Comparison of ENCODE assay signal across 14 cellular contexts in genomic region chr9:90808890-90809685, GRCh38. TPM values are rescaled to one million over a fixed set of nuclear protein-coding genes. Genes with fewer than 3 reads are reported as not detected.
A peak's percentile ranks its signal among the peaks of the same experiment; 100 is the strongest.
DNase-seq lines count a peak whose midpoint lies in the region; ATAC-seq and TF ChIP-seq lines count a peak whose summit lies in the region.
"Had no signal": no experiment of that assay in that cellular context is flagged by ENCODE, and none has a peak within 500 bp of the region (broad histone marks: within the 10 kb centered on the region; RNA-seq: fewer than 3 reads in every experiment).

No MANE protein-coding gene starts in this region.

- POLR2A ChIA-PET in activated CD8-positive, alpha-beta T cell treated with anti-CD3 and anti-CD28 coated beads, Interleukin-2, amount 10 ng/mL, durations not matched to agents 7 days and 5 days (lab: Charles Lee): no interaction called here
- POLR2A ChIA-PET in activated CD8-positive, alpha-beta T cell treated with anti-CD3 and anti-CD28 coated beads for 36 hours (lab: Charles Lee): no interaction called here

- H4K20me1 ChIP-seq in Loucy (ENCODE audit: insufficient read depth, low read length, poor library complexity, severe bottlenecking): no peaks in the 10 kb centered on the region

- H3K27me3 ChIP-seq in Loucy (ENCODE audit: insufficient read depth, low read length, poor library complexity, severe bottlenecking) (no peaks in the 10 kb centered on the region), right cardiac atrium (ENCODE audit: control insufficient read depth, insufficient read depth) (no peaks in the 10 kb centered on the region), upper lobe of left lung (no peaks in the 10 kb centered on the region)

- WGBS in right cardiac atrium: 81% methylated on average over 8 of the region's 8 CpGs
- WGBS in upper lobe of left lung, 2 donors: 53 to 82% methylated on average over 8 of the region's 8 CpGs

- no peaks in the 10 kb centered on the region for H3K36me3 Mint-ChIP-seq in activated CD8-positive, alpha-beta T cell treated with anti-CD3 and anti-CD28 coated beads, Interleukin-2, amount 10 ng/mL, durations not matched to agents 7 days and 5 days (ENCODE audit: low read depth)
- no peaks in the 10 kb centered on the region for H3K36me3 Mint-ChIP-seq in activated CD8-positive, alpha-beta T cell treated with anti-CD3 and anti-CD28 coated beads for 36 hours (ENCODE audit: low read depth)
- no peaks in the 10 kb centered on the region for H3K36me3 Mint-ChIP-seq in activated naive CD4-positive, alpha-beta T cell treated with anti-CD3 and anti-CD28 coated beads, Interleukin-2, amount 50 U/mL, for 72 hours

- no peak for TF ChIP-seq EP300 in upper lobe of left lung (IDR thresholded peaks at IDR 0.05)

- no peaks in the 10 kb centered on the region for H3K9me2 ChIP-seq in Loucy (replicated peaks; ENCODE audit: low read depth, low read length)

- ATAC-seq in activated CD8-positive, alpha-beta T cell treated with anti-CD3 and anti-CD28 coated beads, Interleukin-2, amount 10 ng/mL, durations not matched to agents 7 days and 5 days: no peak
- no peak for ATAC-seq in activated CD8-positive, alpha-beta T cell treated with anti-CD3 and anti-CD28 coated beads for 36 hours
- ATAC-seq in right cardiac atrium (peak; percentile 43 to 60), upper lobe of left lung (ENCODE audit: low FRiP score in 2 of 2) (peak; percentile 56 to 73), GM21723 (IDR thresholded peaks at IDR 0.05; ENCODE audit: unreplicated experiment) (no peak)
- no peak for ATAC-seq in activated naive CD4-positive, alpha-beta T cell treated with anti-CD3 and anti-CD28 coated beads, Interleukin-2, amount 50 U/mL, for 72 hours
- ATAC-seq: A549, gastroesophageal sphincter had no signal

- H3K9me3 ChIP-seq in Loucy (ENCODE audit: insufficient read depth, low read depth, low read length) (no peaks in the 10 kb centered on the region), right cardiac atrium (ENCODE audit: control insufficient read depth, low read length) (no peaks in the 10 kb centered on the region), upper lobe of left lung (no peaks in the 10 kb centered on the region)
- H3K9me3 ChIP-seq: A549, gastroesophageal sphincter had no signal

- H3K4me1 ChIP-seq in Loucy (ENCODE audit: insufficient read depth, low read length, poor library complexity, severe bottlenecking) (peaks cover 93% of the 10 kb centered on the region), right cardiac atrium (ENCODE audit: control insufficient read depth, insufficient read depth, low read length) (no peaks in the 10 kb centered on the region), upper lobe of left lung (peaks cover 0 to 12% (median 0%) of the 10 kb centered on the region in 4 donors)
- H3K4me1 ChIP-seq: A549 had no signal

- H3K27me3 Mint-ChIP-seq in activated CD8-positive, alpha-beta T cell treated with anti-CD3 and anti-CD28 coated beads, Interleukin-2, amount 10 ng/mL, durations not matched to agents 7 days and 5 days (ENCODE audit: low read depth): peaks cover 45% of the 10 kb centered on the region
- peaks cover 32% of the 10 kb centered on the region for H3K27me3 Mint-ChIP-seq in activated CD8-positive, alpha-beta T cell treated with anti-CD3 and anti-CD28 coated beads for 36 hours

- peak overlapping the region; percentile 71 for H3K4me2 ChIP-seq in Loucy (ENCODE audit: low read depth, low read length, poor library complexity, severe bottlenecking)
- H3K4me2 ChIP-seq: A549 had no signal

- no peaks in the 10 kb centered on the region for H3K36me3 ChIP-seq in Loucy (ENCODE audit: insufficient read depth, low read length)
- H3K36me3 ChIP-seq in upper lobe of left lung: no peaks in the 10 kb centered on the region
- H3K36me3 ChIP-seq: gastroesophageal sphincter had no signal

- H3K27ac ChIP-seq in right cardiac atrium (ENCODE audit: low read length) (no peak overlapping the region), upper lobe of left lung (peak overlapping the region; percentile 35 to 62 (median 48))
- H3K27ac ChIP-seq: A549, gastroesophageal sphincter had no signal

- H3K9me3 Mint-ChIP-seq in activated CD8-positive, alpha-beta T cell treated with anti-CD3 and anti-CD28 coated beads, Interleukin-2, amount 10 ng/mL, durations not matched to agents 7 days and 5 days (ENCODE audit: insufficient read depth): no peaks in the 10 kb centered on the region
- no peaks in the 10 kb centered on the region for H3K9me3 Mint-ChIP-seq in activated CD8-positive, alpha-beta T cell treated with anti-CD3 and anti-CD28 coated beads for 36 hours
- H3K9me3 Mint-ChIP-seq in activated naive CD4-positive, alpha-beta T cell treated with anti-CD3 and anti-CD28 coated beads, Interleukin-2, amount 50 U/mL, for 72 hours: no peaks in the 10 kb centered on the region

- peak overlapping the region; percentile 92 for H3K9ac ChIP-seq in Loucy (ENCODE audit: low read depth, low read length, poor library complexity, severe bottlenecking)

- H3K27ac Mint-ChIP-seq in activated CD8-positive, alpha-beta T cell treated with anti-CD3 and anti-CD28 coated beads, Interleukin-2, amount 10 ng/mL, durations not matched to agents 7 days and 5 days: peak overlapping the region; percentile 27
- no peak overlapping the region for H3K27ac Mint-ChIP-seq in activated CD8-positive, alpha-beta T cell treated with anti-CD3 and anti-CD28 coated beads for 36 hours
- H3K27ac Mint-ChIP-seq in activated naive CD4-positive, alpha-beta T cell treated with anti-CD3 and anti-CD28 coated beads, Interleukin-2, amount 50 U/mL, for 72 hours: no peak overlapping the region

- TF ChIP-seq POLR2A in upper lobe of left lung (IDR thresholded peaks at IDR 0.05): peak in 1 of 4 donors; percentile 14

- H3K4me3 ChIP-seq in Loucy (ENCODE audit: low read length, poor library complexity, severe bottlenecking) (peak overlapping the region; percentile 81), right cardiac atrium (ENCODE audit: low read length) (no peak overlapping the region), upper lobe of left lung (no peak overlapping the region)
- H3K4me3 ChIP-seq: A549, gastroesophageal sphincter had no signal

- intact Hi-C loops in activated CD8-positive, alpha-beta T cell treated with anti-CD3 and anti-CD28 coated beads for 36 hours (cut with micrococcal nuclease): no loop called here
- intact Hi-C loops in right cardiac atrium (cut with DNase I): no loop called here

- no peak overlapping the region for H3K4me3 Mint-ChIP-seq in activated CD8-positive, alpha-beta T cell treated with anti-CD3 and anti-CD28 coated beads, Interleukin-2, amount 10 ng/mL, durations not matched to agents 7 days and 5 days
- H3K4me3 Mint-ChIP-seq in activated CD8-positive, alpha-beta T cell treated with anti-CD3 and anti-CD28 coated beads for 36 hours: no peak overlapping the region

- H3F3A ChIP-seq in Loucy (ENCODE audit: low read depth): no peaks in the 10 kb centered on the region

- CTCF ChIA-PET in activated CD8-positive, alpha-beta T cell treated with anti-CD3 and anti-CD28 coated beads, Interleukin-2, amount 10 ng/mL, durations not matched to agents 7 days and 5 days (lab: Charles Lee): no interaction called here
- CTCF ChIA-PET in activated CD8-positive, alpha-beta T cell treated with anti-CD3 and anti-CD28 coated beads for 36 hours (lab: Charles Lee): interaction anchor here (0.8 to 1.4 kb wide), 2 partner anchors 60 to 64 kb away, joined by 3 read pairs; no protein-coding TSS in a partner anchor

- no peak for TF ChIP-seq CTCF in activated CD8-positive, alpha-beta T cell treated with anti-CD3 and anti-CD28 coated beads for 36 hours (IDR thresholded peaks at IDR 0.05)
- TF ChIP-seq CTCF in Loucy (conservative IDR thresholded peaks at IDR 0.05; ENCODE audit: low read length) (no peak), upper lobe of left lung (IDR thresholded peaks at IDR 0.05) (no peak)

- H3K4me1 Mint-ChIP-seq in activated CD8-positive, alpha-beta T cell treated with anti-CD3 and anti-CD28 coated beads, Interleukin-2, amount 10 ng/mL, durations not matched to agents 7 days and 5 days (ENCODE audit: low read depth): peaks cover 10% of the 10 kb centered on the region
- H3K4me1 Mint-ChIP-seq in activated CD8-positive, alpha-beta T cell treated with anti-CD3 and anti-CD28 coated beads for 36 hours (ENCODE audit: low read depth): no peaks in the 10 kb centered on the region

- no peak for DNase-seq in activated CD8-positive, alpha-beta T cell treated with anti-CD3 and anti-CD28 coated beads, Interleukin-2, amount 10 ng/mL, durations not matched to agents 7 days and 5 days
- DNase-seq in activated CD8-positive, alpha-beta T cell treated with anti-CD3 and anti-CD28 coated beads for 36 hours: no peak
- DNase-seq in right cardiac atrium (no peak), upper lobe of left lung (peak in 1 of 2 donors; percentile 74)
- DNase-seq in stimulated activated CD8-positive, alpha-beta memory T cell treated with anti-CD3 and anti-CD28 coated beads, Interleukin-4, amount 100 ng/mL, for 48 hours: no peak
- DNase-seq in activated naive CD4-positive, alpha-beta T cell treated with anti-CD3 and anti-CD28 coated beads, Interleukin-2, amount 50 U/mL, for 72 hours (ENCODE audit: low spot score in 2 of 2): no peak
- DNase-seq: activated CD8-positive, alpha-beta memory T cell treated with anti-CD3 and anti-CD28 coated beads, Interleukin-2, amount 50 U/mL, for 4 hours; DMS79 treated with DMSO at 0.1 percent for 48 hours; stimulated activated CD4-positive, alpha-beta T cell treated with anti-CD3 and anti-CD28 coated beads, Interleukin-4, amount 100 ng/mL, for 24 hours; T-helper 9 cell had no signal

- H2AFZ ChIP-seq in Loucy (ENCODE audit: low read length): no peak overlapping the region

- H3K79me2 ChIP-seq in Loucy (ENCODE audit: insufficient read depth, low read length): peaks cover 100% of the 10 kb centered on the region

RNA-seq across cellular contexts. Expression of gene SYK, which starts 7.5 kb away (rescaled TPM):
- under 1 TPM; 0.13 TPM for total RNA-seq in activated CD8-positive, alpha-beta T cell treated with anti-CD3 and anti-CD28 coated beads, Interleukin-2, amount 10 ng/mL, durations not matched to agents 7 days and 5 days
- under 1 TPM; 0.20 to 0.56 TPM for total RNA-seq in activated CD8-positive, alpha-beta T cell treated with anti-CD3 and anti-CD28 coated beads for 36 hours
- 1 to 10 TPM; 6.6 to 9.5 (median 7.5) TPM for total RNA-seq in right cardiac atrium
- 0.97 TPM for polyA plus RNA-seq in right cardiac atrium
- total RNA-seq in upper lobe of left lung: 10 to 100 TPM; 35.3 to 91.6 (median 47.6) TPM
- under 1 TPM; 0.16 to 0.29 TPM for total RNA-seq in activated naive CD4-positive, alpha-beta T cell treated with anti-CD3 and anti-CD28 coated beads, Interleukin-2, amount 50 U/mL, for 72 hours

Comparison
In these comparisons a context has a peak if more than half of its experiments do, and no peak if none do; other contexts are left out.
1. ATAC-seq: peak in right cardiac atrium (2 of 2) and upper lobe of left lung (2 of 2); none in activated CD8-positive, alpha-beta T cell treated with anti-CD3 and anti-CD28 coated beads, Interleukin-2, amount 10 ng/mL, durations not matched to agents 7 days and 5 days (single experiment), activated CD8-positive, alpha-beta T cell treated with anti-CD3 and anti-CD28 coated beads for 36 hours (single experiment), GM21723 (single experiment) and activated naive CD4-positive, alpha-beta T cell treated with anti-CD3 and anti-CD28 coated beads, Interleukin-2, amount 50 U/mL, for 72 hours (0 of 2).
2. RNA of gene SYK, which starts 7.5 kb away (total RNA-seq): 35.3 to 91.6 TPM in upper lobe of left lung and 6.6 to 9.5 TPM in right cardiac atrium; 0.20 to 0.56 TPM in activated CD8-positive, alpha-beta T cell treated with anti-CD3 and anti-CD28 coated beads for 36 hours, 0.16 to 0.29 TPM in activated naive CD4-positive, alpha-beta T cell treated with anti-CD3 and anti-CD28 coated beads, Interleukin-2, amount 50 U/mL, for 72 hours and 0.13 TPM in activated CD8-positive, alpha-beta T cell treated with anti-CD3 and anti-CD28 coated beads, Interleukin-2, amount 10 ng/mL, durations not matched to agents 7 days and 5 days; every median in the first group is over 4 times any median in the second.